Comparison of ENCODE assay signal across 36 cellular contexts in the genomic region with DNA sequence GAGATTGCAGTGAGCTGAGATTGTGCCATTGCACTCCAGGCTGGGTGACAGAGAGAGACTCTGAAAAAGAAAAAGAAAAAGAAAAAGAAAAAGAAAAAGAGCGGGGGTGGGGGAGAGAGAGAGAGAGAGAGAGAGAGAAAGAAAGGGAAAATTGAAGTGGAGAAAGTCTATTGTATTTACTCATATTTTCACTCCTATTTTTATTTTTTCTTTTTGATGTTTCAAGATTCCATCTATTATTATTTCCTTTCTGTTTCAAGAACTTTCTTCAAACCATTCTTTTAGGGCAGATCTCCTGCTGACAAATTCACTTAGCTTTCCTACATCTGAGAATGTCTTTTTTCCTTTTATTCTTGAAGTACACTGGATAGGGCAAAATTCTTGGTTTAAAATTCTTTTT.
"Had no signal": no experiment of that assay in that cellular context is flagged by ENCODE, and none has a peak within 500 bp of the region (broad histone marks: within the 10 kb centered on the region; RNA-seq: fewer than 3 reads in every experiment).

No MANE protein-coding gene starts in this region.

- DNase-seq: Karpas-422, Kasumi-1, MG63, MM.1S, MV-4-11, NCI-H1048, NCI-H1092, NCI-H1092 treated with DMSO at 0.1 percent for 48 hours, NCI-H1105, NCI-H1105 treated with DMSO at 0.1 percent for 48 hours, NCI-H1417, NCI-H1417 treated with DMSO at 0.1 percent for 48 hours, NCI-H1436, NCI-H1436 treated with DMSO at 0.1 percent for 48 hours, NCI-H146, NCI-H1694, NCI-H1694 treated with DMSO at 0.1 percent for 48 hours, NCI-H187, NCI-H187 treated with DMSO at 0.1 percent for 48 hours, NCI-H1930, NCI-H2029, NCI-H2029 treated with DMSO at 0.1 percent for 48 hours, NCI-H2081, NCI-H2081 treated with DMSO at 0.1 percent for 48 hours, NCI-H2107, NCI-H2171, NCI-H2171 treated with DMSO at 0.1 percent for 48 hours, NCI-H2227 treated with DMSO at 0.1 percent for 48 hours, NCI-H226, NCI-H345, NCI-H446, NCI-H446 treated with DMSO at 0.1 percent for 48 hours, NCI-H510A, NCI-H510A treated with DMSO at 0.1 percent for 48 hours, NCI-H524, NCI-H524 treated with DMSO at 0.1 percent for 48 hours had no signal

- H3K36me3 ChIP-seq: MG63 had no signal

- H3K4me3 ChIP-seq: MG63 had no signal

- H3K9me3 ChIP-seq: MG63 had no signal
